24 cellular contexts compared by ENCODE assay signal in the genomic region with DNA sequence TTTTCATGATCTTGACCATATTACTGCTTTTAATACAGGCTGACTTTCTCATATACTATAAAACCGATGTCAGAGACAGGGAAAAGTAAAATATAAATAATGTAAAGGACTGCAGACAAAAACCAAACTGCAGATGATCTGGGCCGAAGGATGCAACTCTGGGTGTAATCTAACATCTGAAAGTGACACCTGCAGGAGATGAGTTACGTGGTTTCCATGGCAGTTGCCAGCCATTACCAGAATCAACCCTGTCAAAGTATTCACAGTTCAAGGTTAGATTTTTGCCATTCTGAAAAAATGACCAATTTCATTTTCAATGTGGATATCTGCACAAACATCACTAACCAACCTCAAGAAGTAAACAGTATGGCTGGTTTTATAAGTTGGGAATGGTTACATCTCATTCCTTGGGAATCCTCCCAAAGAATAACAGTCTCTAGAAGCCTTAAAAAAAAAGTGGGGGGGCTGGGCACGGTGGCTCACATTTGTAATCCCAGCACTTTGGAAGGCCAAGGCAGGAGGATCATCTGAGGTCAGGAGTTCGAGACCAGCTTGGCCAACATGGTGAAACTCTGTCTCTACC.
"Had no signal": no experiment of that assay in that cellular context is flagged by ENCODE, and none has a peak within 500 bp of the region (broad histone marks: within the 10 kb centered on the region; RNA-seq: fewer than 3 reads in every experiment).

No MANE protein-coding gene starts in this region.

- H3K4me1 ChIP-seq: colonic mucosa, left lung, lower lobe of right lung, pancreas, right lobe of liver, tibial nerve, upper lobe of left lung had no signal

- H3K27me3 ChIP-seq: colonic mucosa, esophagus muscularis mucosa, heart right ventricle, left lung, neutrophil, pancreas, right lobe of liver, tibial nerve, upper lobe of left lung, uterus had no signal

- H3K36me3 ChIP-seq: colonic mucosa, uterus had no signal

- ATAC-seq: heart right ventricle; left lung; lower lobe of right lung; natural killer cell; pancreas; right lobe of liver; stimulated activated naive B cell treated with anti-CD40 and anti-IgM and Interleukin-4, amounts not matched to agents 10 μg/mL and 1 μg/mL and 100 μg/mL, for 72 hours had no signal

- DNase-seq: colonic mucosa; effector CD8-positive, alpha-beta T cell; endodermal cell; foreskin melanocyte; glutamatergic neuron; heart right ventricle; hippocampal formation; left cardiac atrium; left lung; lower lobe of right lung; natural killer cell; pancreas; retina; right lobe of liver; small intestine; stimulated activated CD4-positive, alpha-beta T cell treated with anti-CD3 and anti-CD28 coated beads, Interleukin-15, amount 100 ng/mL, for 24 hours; stimulated activated CD4-positive, alpha-beta T cell treated with anti-CD3 and anti-CD28 coated beads, Interleukin-2, amount 100 ng/mL, for 48 hours; stimulated activated naive B cell treated with anti-CD40 and anti-IgM and Interleukin-4, amounts not matched to agents 10 μg/mL and 1 μg/mL and 100 μg/mL, for 72 hours; upper lobe of left lung; uterus had no signal

- H3K9me3 ChIP-seq: colonic mucosa, esophagus muscularis mucosa, heart right ventricle, left lung, lower lobe of right lung, neutrophil, pancreas, right lobe of liver, thoracic aorta, tibial nerve, upper lobe of left lung, uterus had no signal

- H3K4me3 ChIP-seq: colonic mucosa, esophagus muscularis mucosa, heart right ventricle, left lung, lower lobe of right lung, pancreas, right lobe of liver, thoracic aorta, tibial nerve, upper lobe of left lung, uterus had no signal

- H3K27ac ChIP-seq: colonic mucosa, esophagus muscularis mucosa, left lung, lower lobe of right lung, neutrophil, pancreas, right lobe of liver, thoracic aorta, tibial nerve, upper lobe of left lung, uterus had no signal
